Comparison of ENCODE assay signal across 8 cellular contexts in genomic region chr4:2570551-2571222, GRCh38. TPM values are rescaled to one million over a fixed set of nuclear protein-coding genes. Genes with fewer than 3 reads are reported as not detected.
DNase-seq lines count a peak whose midpoint lies in the region; ATAC-seq and TF ChIP-seq lines count a peak whose summit lies in the region.

No MANE protein-coding gene starts in this region.

- H3F3A ChIP-seq in OCI-LY1 (ENCODE audit: insufficient read depth, low read length) = no peaks in the 10 kb centered on the region
- H3F3A ChIP-seq in SK-N-SH (replicated peaks; ENCODE audit: insufficient read depth) = peaks cover 4% of the 10 kb centered on the region

- H3K27me3 ChIP-seq in OCI-LY1 (ENCODE audit: insufficient read depth, low read length) (no peaks in the 10 kb centered on the region), SK-N-SH (ENCODE audit: insufficient read depth) (no peaks in the 10 kb centered on the region)

- peaks cover 19% of the 10 kb centered on the region; the same call in 1 of the 2 replicates for H3K79me2 ChIP-seq in OCI-LY1 (ENCODE audit: insufficient read depth, low read length)
- H3K79me2 ChIP-seq in SK-N-SH (ENCODE audit: insufficient read depth) = peaks cover 100% of the 10 kb centered on the region

- no peaks in the 10 kb centered on the region for H3K9me3 ChIP-seq in OCI-LY1 (ENCODE audit: low read length)
- no peaks in the 10 kb centered on the region for H3K9me3 ChIP-seq in SK-N-SH

- POLR2A ChIA-PET in SK-N-SH (lab: Yijun Ruan, JAX) = no interaction called here

- H2AFZ ChIP-seq in OCI-LY1 (ENCODE audit: low read length) = no peak overlapping the region
- no peak overlapping the region for H2AFZ ChIP-seq in SK-N-SH (ENCODE audit: low read depth)

- H3K27ac ChIP-seq in OCI-LY1 (ENCODE audit: low read depth, low read length, poor library complexity, severe bottlenecking) (peak overlapping the region; percentile 40), SK-N-SH (ENCODE audit: low read depth in 2 of 2, low read length in 1 of 2) (no peak overlapping the region; a peak in 1 of 4 replicates)

- TF ChIP-seq RAD21 in SK-N-SH (IDR thresholded peaks at IDR 0.05; ENCODE audit: low read length) = no peak

- H3K4me1 ChIP-seq in OCI-LY1 (ENCODE audit: insufficient read depth, low read length, severe bottlenecking) = peaks cover 36% of the 10 kb centered on the region
- peaks cover 6 to 12% of the 10 kb centered on the region in 2 experiments; a peak in 1 of 4 replicates for H3K4me1 ChIP-seq in SK-N-SH (ENCODE audit: control insufficient read depth in 1 of 2, insufficient read depth in 2 of 2, low read depth in 1 of 2, low read length in 1 of 2)

- H3K9me2 ChIP-seq in OCI-LY1 (ENCODE audit: low read depth, low read length) (no peaks in the 10 kb centered on the region), SK-N-SH (no peaks in the 10 kb centered on the region)

- H3K4me3 ChIP-seq in OCI-LY1 (ENCODE audit: low read depth, low read length, poor library complexity, severe bottlenecking) (no peak overlapping the region), SK-N-SH (ENCODE audit: low read depth in 2 of 2, low read length in 1 of 2) (no peak overlapping the region)

- H3K4me2 ChIP-seq in OCI-LY1 (ENCODE audit: low read length) = peak overlapping the region; percentile 32; the same call in 1 of the 2 replicates
- H3K4me2 ChIP-seq in SK-N-SH = no peak overlapping the region

- CTCF ChIA-PET in SK-N-SH (lab: Yijun Ruan, JAX) = interaction anchor here (0.8 to 1.1 kb wide), 2 partner anchors 14 to 72 kb away, joined by 3 to 5 read pairs; no protein-coding TSS in a partner anchor

- no peak for TF ChIP-seq EP300 in SK-N-SH (IDR thresholded peaks at IDR 0.05; ENCODE audit: borderline replicate concordance in 1 of 2, low read depth in 1 of 2, low read length in 1 of 2)

- H4K20me1 ChIP-seq in OCI-LY1 (ENCODE audit: insufficient read depth, low read length) (no peaks in the 10 kb centered on the region), SK-N-SH (ENCODE audit: insufficient read depth) (peaks cover 92% of the 10 kb centered on the region)

- H3K36me3 ChIP-seq in OCI-LY1 (ENCODE audit: insufficient read depth, low read length) = no peaks in the 10 kb centered on the region
- H3K36me3 ChIP-seq in SK-N-SH (replicated peaks in 1 of 2; ENCODE audit: control insufficient read depth in 1 of 2, insufficient read depth in 2 of 2, low read length in 1 of 2) = peaks cover 0 to 10% of the 10 kb centered on the region in 2 experiments

- DNase-seq in central memory CD4-positive, alpha-beta T cell = peak; percentile 33
- DNase-seq in stimulated activated CD4-positive, alpha-beta T cell treated with anti-CD3 and anti-CD28 coated beads, Interleukin-1b, Interleukin-23, amount 100 ng/mL, for 48 hours = peak; percentile 69
- DNase-seq in SK-N-SH (no peak), SHP77 (lab: John Stamatoyannopoulos, UW) (no peak), C1 segment of cervical spinal cord (lab: John Stamatoyannopoulos, UW) (no peak), cerebellum (ENCODE audit: low spot score) (no peak)

- ATAC-seq in GM21381 (IDR thresholded peaks at IDR 0.05; ENCODE audit: unreplicated experiment) = peak; percentile 94

- H3K9ac ChIP-seq in OCI-LY1 (ENCODE audit: low read length) (no peak overlapping the region), SK-N-SH (no peak overlapping the region)

- WGBS in SK-N-SH (ENCODE audit: low lambda C conversion rate) = 94% methylated on average over 11 of the region's 11 CpGs

- TF ChIP-seq CTCF in OCI-LY1 (IDR thresholded peaks at IDR 0.05; ENCODE audit: low read length) = no peak
- TF ChIP-seq CTCF in SK-N-SH (IDR thresholded peaks at IDR 0.05) = no peak

TF ChIP-seq in SK-N-SH, 30 proteins besides CTCF, POLR2A, EP300 and RAD21 (continues in another document):
- TF ChIP-seq FOXM1 (IDR thresholded peaks at IDR 0.05; ENCODE audit: low read depth) = no peak
- no peak for TF ChIP-seq FOXJ3 (CRISPR knock-in tag; IDR thresholded peaks at IDR 0.05)
- no peak for TF ChIP-seq GABPA (IDR thresholded peaks at IDR 0.05; ENCODE audit: low read depth)
- no peak for TF ChIP-seq JUND (IDR thresholded peaks at IDR 0.05)
- no peak for TF ChIP-seq RCOR1 (IDR thresholded peaks at IDR 0.05; ENCODE audit: low read length)
- no peak for TF ChIP-seq IRF3 (IDR thresholded peaks at IDR 0.05; ENCODE audit: low read depth, low read length)
- no peak for TF ChIP-seq RFX5 (IDR thresholded peaks at IDR 0.05; ENCODE audit: low read length)
- TF ChIP-seq REST (IDR thresholded peaks at IDR 0.05; ENCODE audit: low read depth, low read length) = no peak
- no peak for TF ChIP-seq RXRA (IDR thresholded peaks at IDR 0.05; ENCODE audit: borderline replicate concordance, low read depth)
- no peak for TF ChIP-seq ZBTB33 (IDR thresholded peaks at IDR 0.05; ENCODE audit: borderline replicate concordance, low read depth)
- TF ChIP-seq TEAD4 (IDR thresholded peaks at IDR 0.05; ENCODE audit: borderline replicate concordance, insufficient read depth) = no peak
- TF ChIP-seq GATA2 (CRISPR knock-in tag; IDR thresholded peaks at IDR 0.05) = no peak
- TF ChIP-seq PBX3 (IDR thresholded peaks at IDR 0.05) = no peak
- no peak for TF ChIP-seq TCF12 (IDR thresholded peaks at IDR 0.05)
- TF ChIP-seq FOSL2 (IDR thresholded peaks at IDR 0.05; ENCODE audit: borderline replicate concordance, low read depth) = no peak
- no peak for TF ChIP-seq SMC3 (IDR thresholded peaks at IDR 0.05; ENCODE audit: low read depth, low read length)
- no peak for TF ChIP-seq MAX (IDR thresholded peaks at IDR 0.05; ENCODE audit: low read depth)
- no peak for TF ChIP-seq NRF1 (IDR thresholded peaks at IDR 0.05; ENCODE audit: low read depth, low read length)
- no peak for TF ChIP-seq YY1 (IDR thresholded peaks at IDR 0.05; ENCODE audit: low read depth)

RNA-seq across cellular contexts. Expression of gene FAM193A, which starts 34.2 kb away (rescaled TPM):
- 7.0 and 9.2 TPM in 2 replicates for polyA plus RNA-seq in SK-N-SH (2012; rRNA removed)
- 6.3 and 7.8 TPM in 2 replicates for polyA plus RNA-seq in SK-N-SH (2012; cell fraction: cytosol; rRNA removed)
- 28.8 and 33.4 TPM in 2 replicates for polyA plus RNA-seq in SK-N-SH (2012; cell fraction: nucleus; rRNA removed)
- total RNA-seq in cerebellum = 27.9 TPM

Comparison
In these comparisons a context has a peak if more than half of its experiments do, and no peak if none do; other contexts are left out.
1. DNase-seq: peak in central memory CD4-positive, alpha-beta T cell (single experiment) and stimulated activated CD4-positive, alpha-beta T cell treated with anti-CD3 and anti-CD28 coated beads, Interleukin-1b, Interleukin-23, amount 100 ng/mL, for 48 hours (single experiment); none in SK-N-SH (single experiment), SHP77 (0 of 2), C1 segment of cervical spinal cord (0 of 14) and cerebellum (single experiment).